In the genomic region with DNA sequence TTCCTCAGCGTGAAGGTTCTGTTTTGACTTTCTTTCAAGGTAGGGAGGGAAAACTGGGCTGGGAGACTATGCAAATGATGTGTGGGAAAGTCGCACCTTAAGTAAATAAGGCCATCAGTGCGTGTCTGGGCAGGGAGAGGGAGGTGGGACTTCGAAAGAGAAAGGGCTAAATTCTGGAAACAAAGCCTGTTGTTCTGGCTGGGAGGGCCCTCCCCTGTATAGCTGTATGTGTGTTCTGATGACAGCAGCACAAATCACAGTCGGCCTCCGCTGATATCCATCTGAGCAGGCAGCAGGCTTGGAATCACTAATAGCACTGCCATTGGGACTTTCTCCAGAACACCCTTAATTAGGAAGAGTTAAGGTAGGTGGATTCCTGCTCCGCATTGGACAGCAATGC, we compare ENCODE assay signal across 9 cellular contexts. TPM values are rescaled to one million over a fixed set of nuclear protein-coding genes. Genes with fewer than 3 reads are reported as not detected.
DNase-seq lines count a peak whose midpoint lies in the region; ATAC-seq and TF ChIP-seq lines count a peak whose summit lies in the region.
"Had no signal": no experiment of that assay in that cellular context is flagged by ENCODE, and none has a peak within 500 bp of the region (broad histone marks: within the 10 kb centered on the region; RNA-seq: fewer than 3 reads in every experiment).

No MANE protein-coding gene starts in this region.

- in situ Hi-C loops in brain microvascular endothelial cell (cut with HindIII; ENCODE audit: low pct_ligation_motif_present, low sequenced_read_pairs): no loop called here

- H3K27me3 ChIP-seq in brain microvascular endothelial cell (replicated peaks): no peaks in the 10 kb centered on the region

- H3K9me3 Mint-ChIP-seq in osteocyte (ENCODE audit: unreplicated experiment) (no peaks in the 10 kb centered on the region), CD14-positive monocyte (no peaks in the 10 kb centered on the region)
- H3K9me3 Mint-ChIP-seq: naive B cell had no signal

- DNase-seq in brain microvascular endothelial cell: peak; percentile 67
- DNase-seq in osteocyte (ENCODE audit: extremely low spot score, unreplicated experiment): no peak
- DNase-seq in CD14-positive monocyte (ENCODE audit: low spot score): no peak
- DNase-seq in substantia nigra (lab: John Stamatoyannopoulos, UW): no peak
- DNase-seq in NCI-H2227 (lab: John Stamatoyannopoulos, UW; ENCODE audit: unreplicated experiment): no peak
- no peak for DNase-seq in C1 segment of cervical spinal cord (lab: John Stamatoyannopoulos, UW)
- DNase-seq: naive B cell had no signal

- peak overlapping the region; percentile 99 for H3K27ac ChIP-seq in brain microvascular endothelial cell
- no peak overlapping the region for H3K27ac ChIP-seq in substantia nigra (ENCODE audit: low read depth, low read length, poor library complexity, severe bottlenecking)

- ATAC-seq in GM18519 (IDR thresholded peaks at IDR 0.05; ENCODE audit: low FRiP score, unreplicated experiment): peak; percentile 51
- ATAC-seq in HG02678 (IDR thresholded peaks at IDR 0.05; ENCODE audit: unreplicated experiment): peak; percentile 48

- TF ChIP-seq CTCF in brain microvascular endothelial cell (IDR thresholded peaks at IDR 0.05; ENCODE audit: low read depth, low read length, missing control alignments) (no peak), osteocyte (IDR thresholded peaks at IDR 0.05) (no peak), CD14-positive monocyte (IDR thresholded peaks at IDR 0.05) (no peak)

- no peaks in the 10 kb centered on the region for H3K27me3 Mint-ChIP-seq in osteocyte (ENCODE audit: unreplicated experiment)
- peaks cover 0 to 1% (median 0%) of the 10 kb centered on the region in 3 donors for H3K27me3 Mint-ChIP-seq in CD14-positive monocyte (ENCODE audit: low read depth in 3 of 3)

- peaks cover 99% of the 10 kb centered on the region for H3K4me1 Mint-ChIP-seq in osteocyte (ENCODE audit: unreplicated experiment)
- no peaks in the 10 kb centered on the region for H3K4me1 Mint-ChIP-seq in CD14-positive monocyte
- H3K4me1 Mint-ChIP-seq: naive B cell had no signal

- H3K4me3 Mint-ChIP-seq in osteocyte (ENCODE audit: unreplicated experiment): peak overlapping the region; percentile 24
- no peak overlapping the region for H3K4me3 Mint-ChIP-seq in CD14-positive monocyte
- H3K4me3 Mint-ChIP-seq: naive B cell had no signal

- H3K36me3 Mint-ChIP-seq in osteocyte (ENCODE audit: unreplicated experiment) (peaks cover 73% of the 10 kb centered on the region), CD14-positive monocyte (peaks cover 78 to 90% of the 10 kb centered on the region in 2 donors)
- H3K36me3 Mint-ChIP-seq: naive B cell had no signal

- H3K4me3 ChIP-seq in brain microvascular endothelial cell (ENCODE audit: low read depth, low read length): no peak overlapping the region

- H3K27ac Mint-ChIP-seq in osteocyte (ENCODE audit: unreplicated experiment) (peak overlapping the region; percentile 96), CD14-positive monocyte (no peak overlapping the region)
- H3K27ac Mint-ChIP-seq: naive B cell had no signal

- H3K36me3 ChIP-seq in brain microvascular endothelial cell (replicated peaks): peaks cover 65% of the 10 kb centered on the region

- intact Hi-C loops in CD14-positive monocyte (cut with micrococcal nuclease): no loop called here

RNA-seq across cellular contexts. Expression of a gene that starts 19.2 kb away (rescaled TPM):
- total RNA-seq in osteocyte: 246 and 254 TPM in 2 replicates
- under 1 TPM; 0.70 to 0.85 TPM for polyA plus RNA-seq in CD14-positive monocyte
